2 cellular contexts compared by ENCODE assay signal in genomic region chr17:50120475-50121253, GRCh38.
TF ChIP-seq lines count a peak whose summit lies in the region.

No MANE protein-coding gene starts in this region.

TF ChIP-seq in HEK293, 187 proteins besides CTCF, POLR2A, EP300 and RAD21:
- TF ChIP-seq SP7 (tag by site-specific recombination; IDR thresholded peaks at IDR 0.05) (no peak), ZFP37 (tag by site-specific recombination; IDR thresholded peaks at IDR 0.05) (no peak), ZNF623 (tag by site-specific recombination; IDR thresholded peaks at IDR 0.05) (peak; percentile 67)

TF ChIP-seq in H1, 55 proteins besides CTCF, POLR2A, EP300 and RAD21:
- TF ChIP-seq JUN (IDR thresholded peaks at IDR 0.05; ENCODE audit: low read depth, low read length) (no peak), E2F6 (IDR thresholded peaks at IDR 0.05) (no peak), CBX5 (IDR thresholded peaks at IDR 0.05; ENCODE audit: low read depth, low read length) (no peak), ASH2L (IDR thresholded peaks at IDR 0.05; ENCODE audit: low read length) (no peak), MAX (IDR thresholded peaks at IDR 0.05) (no peak), SIRT6 (IDR thresholded peaks at IDR 0.05; ENCODE audit: low read length) (no peak), ATF2 (IDR thresholded peaks at IDR 0.05; ENCODE audit: low read length) (no peak), TEAD4 (IDR thresholded peaks at IDR 0.05; ENCODE audit: low read depth, low read length) (no peak), SP1 (IDR thresholded peaks at IDR 0.05; ENCODE audit: low read depth, low read length) (no peak), SP2 (IDR thresholded peaks at IDR 0.05; ENCODE audit: low read length) (no peak), SIX5 (IDR thresholded peaks at IDR 0.05; ENCODE audit: low read depth, low read length) (no peak), HDAC6 (IDR thresholded peaks at IDR 0.05; ENCODE audit: low read depth, low read length) (no peak), POU5F1 (IDR thresholded peaks at IDR 0.05; ENCODE audit: low read depth, low read length) (no peak), TCF12 (IDR thresholded peaks at IDR 0.05; ENCODE audit: low read depth, low read length) (no peak)
TF ChIP-seq in H1: peak in this region for 0.
